ENCODE assay signal across 25 cellular contexts in genomic region chr12:103836345-103836744, GRCh38.
"Had no signal": no experiment of that assay in that cellular context is flagged by ENCODE, and none has a peak within 500 bp of the region (broad histone marks: within the 10 kb centered on the region; RNA-seq: fewer than 3 reads in every experiment).

No MANE protein-coding gene starts in this region.

- H3K9me3 Mint-ChIP-seq: immature natural killer cell; mesothelial cell of epicardium; naive B cell; natural killer cell; stimulated activated naive CD8-positive, alpha-beta T cell treated with anti-CD3 and anti-CD28 coated beads, Interleukin-15, Interleukin-2, amounts not matched to agents 100 ng/mL and 50 ng/mL, for 24 hours had no signal

- DNase-seq: heart left ventricle; hypothalamus; immature natural killer cell; kidney; left ventricle myocardium inferior; mesendoderm; naive B cell; natural killer cell; nephron progenitor cell; ovary; retina; right cardiac atrium; stimulated activated CD4-positive, alpha-beta T cell treated with anti-CD3 and anti-CD28 coated beads, Interleukin-12 subunit alpha, Interleukin-12 subunit beta, amount 100 ng/mL, for 4 hours; stimulated activated CD4-positive, alpha-beta T cell treated with anti-CD3 and anti-CD28 coated beads, Interleukin-15, amount 100 ng/mL, for 24 hours; stimulated activated CD4-positive, alpha-beta T cell treated with anti-CD3 and anti-CD28 coated beads, Interleukin-2, amount 100 ng/mL, for 24 hours; stimulated activated CD4-positive, alpha-beta T cell treated with anti-CD3 and anti-CD28 coated beads, Interleukin-4, amount 100 ng/mL, for 1 hour; stimulated activated naive CD4-positive, alpha-beta T cell; trophoblast cell; upper lobe of right lung had no signal

- H3K27ac ChIP-seq: left ventricle myocardium inferior, neural progenitor cell, ovary, suprapubic skin, upper lobe of right lung had no signal

- H3K9me3 ChIP-seq: heart left ventricle, left ventricle myocardium inferior, ovary, suprapubic skin, upper lobe of right lung had no signal

- ATAC-seq: heart left ventricle, natural killer cell, right cardiac atrium, upper lobe of right lung had no signal

- H3K36me3 ChIP-seq: heart left ventricle, left ventricle myocardium inferior, neural progenitor cell, ovary, suprapubic skin, upper lobe of right lung had no signal

- H3K4me3 ChIP-seq: heart left ventricle, left ventricle myocardium inferior, lung, neural progenitor cell, ovary, suprapubic skin, upper lobe of right lung had no signal

- H3K4me3 Mint-ChIP-seq: immature natural killer cell; mesothelial cell of epicardium; naive B cell; natural killer cell; nephron progenitor cell; neural progenitor cell; stimulated activated naive CD8-positive, alpha-beta T cell treated with anti-CD3 and anti-CD28 coated beads, Interleukin-15, Interleukin-2, amounts not matched to agents 100 ng/mL and 50 ng/mL, for 24 hours had no signal

- H3K36me3 Mint-ChIP-seq: immature natural killer cell, mesothelial cell of epicardium, naive B cell, natural killer cell had no signal

- H3K9ac ChIP-seq: neural progenitor cell had no signal

- H3K27me3 ChIP-seq: heart left ventricle, ovary, suprapubic skin, upper lobe of right lung had no signal

- H3K27ac Mint-ChIP-seq: immature natural killer cell; mesothelial cell of epicardium; naive B cell; natural killer cell; nephron progenitor cell; progenitor cell of endocrine pancreas; stimulated activated naive CD8-positive, alpha-beta T cell treated with anti-CD3 and anti-CD28 coated beads, Interleukin-15, Interleukin-2, amounts not matched to agents 100 ng/mL and 50 ng/mL, for 24 hours had no signal
